21 cellular contexts compared by ENCODE assay signal in genomic region chr17:74836691-74837467, GRCh38. TPM values are rescaled to one million over a fixed set of nuclear protein-coding genes. Genes with fewer than 3 reads are reported as not detected.
"Had no signal": no experiment of that assay in that cellular context is flagged by ENCODE, and none has a peak within 500 bp of the region (broad histone marks: within the 10 kb centered on the region; RNA-seq: fewer than 3 reads in every experiment).

No MANE protein-coding gene starts in this region.

- H2AFZ ChIP-seq: hepatocyte had no signal

- H3K27me3 Mint-ChIP-seq: memory B cell had no signal

- H3K9me3 ChIP-seq: colonic mucosa, left ventricle myocardium inferior, lower lobe of right lung had no signal

- H3K36me3 Mint-ChIP-seq: naive B cell had no signal

- H3K4me3 Mint-ChIP-seq: endodermal cell, memory B cell, nephron, type B pancreatic cell had no signal

- H3K27ac Mint-ChIP-seq: endodermal cell, memory B cell, nephron, type B pancreatic cell had no signal

- DNase-seq: colonic mucosa; dermis blood vessel endothelial cell; effector CD4-positive, alpha-beta T cell; endodermal cell; foreskin melanocyte; head of caudate nucleus; kidney; left cardiac atrium; left ventricle myocardium inferior; lower lobe of right lung; naive B cell; right cardiac atrium; small intestine; stimulated activated CD4-positive, alpha-beta T cell treated with anti-CD3 and anti-CD28 coated beads, Interleukin-12 subunit alpha, Interleukin-12 subunit beta, amount 100 ng/mL, for 4 hours; stimulated activated naive CD4-positive, alpha-beta T cell treated with Interleukin-2 at 50 U/mL for 16 hours had no signal

- H3K9me3 Mint-ChIP-seq: endodermal cell, memory B cell, naive B cell, nephron, type B pancreatic cell had no signal

- H3K27ac ChIP-seq: colonic mucosa, hepatocyte, left ventricle myocardium inferior, lower lobe of right lung had no signal

- H3K79me2 ChIP-seq: hepatocyte had no signal

- H3K27me3 ChIP-seq: colonic mucosa, hepatocyte had no signal

- ATAC-seq: left cardiac atrium, lower lobe of right lung, right cardiac atrium had no signal

- H3K4me3 ChIP-seq: colonic mucosa, hepatocyte, left ventricle myocardium inferior, lower lobe of right lung had no signal

- H3K4me1 ChIP-seq: colonic mucosa had no signal

- H3K36me3 ChIP-seq: colonic mucosa had no signal

- H3K4me2 ChIP-seq: hepatocyte had no signal

RNA-seq across cellular contexts. Expression of gene GRIN2C, which starts 22.8 kb away (rescaled TPM):
- total RNA-seq: hepatocyte had no signal

RNA-seq across cellular contexts. Expression of gene FADS6, which starts 56.6 kb away (rescaled TPM):
- total RNA-seq: dermis blood vessel endothelial cell, kidney, left cardiac atrium, left ventricle myocardium inferior, lower lobe of right lung, osteoblast, posterior vena cava, right cardiac atrium had no signal
